1 cellular context compared by ENCODE assay signal in the genomic region with DNA sequence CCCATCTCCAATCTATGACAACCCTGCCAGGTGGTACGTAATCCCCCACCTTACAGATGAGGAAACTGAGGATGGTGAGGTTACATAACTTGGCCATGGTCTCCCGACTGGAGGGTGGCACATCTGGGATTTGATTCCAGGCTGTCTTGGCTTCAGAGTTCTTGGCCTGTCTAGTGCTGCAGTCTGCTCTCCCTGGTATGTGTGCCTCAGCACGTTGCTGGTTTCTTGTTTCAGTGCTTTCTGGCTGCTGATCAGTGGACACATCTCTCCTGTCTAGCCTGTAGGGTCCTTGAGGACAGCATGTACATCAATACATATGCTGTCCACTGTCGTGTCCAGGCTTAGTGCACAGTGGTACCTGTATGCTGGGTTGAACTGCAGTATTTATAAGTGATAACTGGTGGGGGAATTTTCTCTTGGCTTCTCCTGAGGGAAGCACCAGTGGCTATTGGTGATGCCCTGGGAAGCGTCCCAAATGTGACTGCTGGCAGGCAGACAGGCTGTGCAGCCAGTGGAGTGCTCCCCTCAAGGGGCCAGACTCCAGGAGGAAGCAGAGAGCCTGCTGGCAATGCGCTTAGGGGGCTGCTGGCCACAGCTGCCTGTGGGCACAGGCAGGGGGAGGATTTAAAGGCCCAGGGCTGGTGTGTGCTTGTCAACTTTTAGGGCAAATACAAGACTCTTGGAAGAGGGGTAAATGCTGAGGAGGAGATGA.
TF ChIP-seq lines count a peak whose summit lies in the region.

No MANE protein-coding gene starts in this region.

TF ChIP-seq in GM23338, 12 proteins besides CTCF, POLR2A, EP300 and RAD21 (continued from another document):
- TF ChIP-seq ETS1 (IDR thresholded peaks at IDR 0.05): no peak
- no peak for TF ChIP-seq ZNF114 (CRISPR knock-in tag; IDR thresholded peaks at IDR 0.05)
- no peak for TF ChIP-seq CREB1 (CRISPR knock-in tag; IDR thresholded peaks at IDR 0.05; ENCODE audit: low read depth)
- TF ChIP-seq REST (IDR thresholded peaks at IDR 0.05; ENCODE audit: unreplicated experiment): no peak
- no peak for TF ChIP-seq EZH2phosphoT487 (IDR thresholded peaks at IDR 0.05; ENCODE audit: unreplicated experiment)
